In the genomic region with DNA sequence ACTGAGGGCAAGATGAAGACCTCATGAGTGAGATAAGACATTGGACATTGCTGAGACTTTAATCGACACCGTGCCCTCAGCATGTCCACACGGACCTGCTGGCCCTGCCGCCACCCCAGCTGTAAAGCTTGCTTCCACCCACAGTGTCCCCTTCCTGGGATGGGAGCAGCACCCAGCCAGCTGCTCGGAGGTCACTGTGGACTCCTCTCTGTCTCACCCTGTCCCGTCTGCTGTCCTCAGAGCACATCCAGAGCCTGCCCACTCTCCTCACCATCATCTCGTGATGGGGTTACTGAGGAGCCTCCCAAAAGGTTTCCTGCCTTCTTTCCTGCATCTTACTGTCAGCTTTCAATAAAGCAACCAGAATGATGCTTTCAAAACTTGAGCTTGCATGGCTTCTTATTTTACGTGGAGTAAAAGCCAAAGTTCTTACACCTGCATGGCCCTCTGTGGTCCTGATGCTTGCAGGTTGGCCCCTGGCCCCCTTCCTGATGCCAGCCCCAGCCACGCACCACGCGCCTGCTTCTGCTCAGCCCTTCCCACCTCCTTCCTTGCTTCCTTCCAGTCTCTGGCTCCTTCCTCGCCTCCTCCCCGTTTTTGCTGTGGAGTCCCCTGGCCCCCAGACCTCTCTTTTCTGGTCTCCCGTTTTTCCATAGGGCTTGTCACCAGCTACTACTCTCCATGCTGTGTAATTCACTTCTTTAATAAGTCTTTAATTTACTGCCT, we compare ENCODE assay signal across 1 cellular context.
TF ChIP-seq lines count a peak whose summit lies in the region.

No MANE protein-coding gene starts in this region.

TF ChIP-seq in HCT116, 20 proteins besides CTCF, POLR2A, EP300 and RAD21:
- no peak for TF ChIP-seq YY1 (IDR thresholded peaks at IDR 0.05; ENCODE audit: extremely low read depth, insufficient replicate concordance, low read depth, low read length)
- no peak for TF ChIP-seq SIN3A (IDR thresholded peaks at IDR 0.05; ENCODE audit: low read depth)
- no peak for TF ChIP-seq ELF1 (IDR thresholded peaks at IDR 0.05; ENCODE audit: borderline replicate concordance, low read depth)
- TF ChIP-seq TCF7L2 (IDR thresholded peaks at IDR 0.05; ENCODE audit: borderline replicate concordance, extremely low read depth, insufficient read depth, insufficient read length) = no peak
- no peak for TF ChIP-seq JUND (IDR thresholded peaks at IDR 0.05)
- TF ChIP-seq EZH2 (IDR thresholded peaks at IDR 0.05) = no peak
- TF ChIP-seq SP1 (IDR thresholded peaks at IDR 0.05; ENCODE audit: low read depth) = no peak
- TF ChIP-seq, protein P1, sequence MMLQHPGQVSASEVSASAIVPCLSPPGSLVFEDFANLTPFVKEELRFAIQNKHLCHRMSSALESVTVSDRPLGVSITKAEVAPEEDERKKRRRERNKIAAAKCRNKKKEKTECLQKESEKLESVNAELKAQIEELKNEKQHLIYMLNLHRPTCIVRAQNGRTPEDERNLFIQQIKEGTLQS (IDR thresholded peaks at IDR 0.05) = no peak
- TF ChIP-seq EZH2phosphoT487 (IDR thresholded peaks at IDR 0.05; ENCODE audit: borderline replicate concordance) = no peak
- no peak for TF ChIP-seq REST (IDR thresholded peaks at IDR 0.05; ENCODE audit: low read depth)
- no peak for TF ChIP-seq CBX3 (IDR thresholded peaks at IDR 0.05; ENCODE audit: low read depth)
- TF ChIP-seq POLR2AphosphoS5 (IDR thresholded peaks at IDR 0.05; ENCODE audit: low read depth, low read length) = no peak
- TF ChIP-seq SRF (IDR thresholded peaks at IDR 0.05; ENCODE audit: low read depth) = no peak
- TF ChIP-seq ZBTB33 (IDR thresholded peaks at IDR 0.05; ENCODE audit: extremely low read depth, insufficient replicate concordance, low read length) = no peak
- no peak for TF ChIP-seq ZFX (IDR thresholded peaks at IDR 0.05)
- no peak for TF ChIP-seq FOSL1 (IDR thresholded peaks at IDR 0.05; ENCODE audit: low read depth)
